1 cellular context compared by ENCODE assay signal in genomic region chr10:1050145-1050544, GRCh38.
TF ChIP-seq lines count a peak whose summit lies in the region.

No MANE protein-coding gene starts in this region.

TF ChIP-seq in K562, 482 proteins besides CTCF, POLR2A, EP300 and RAD21 (continued from another document):
- no peak for TF ChIP-seq STAT6 (CRISPR knock-in tag; IDR thresholded peaks at IDR 0.05)
- TF ChIP-seq BHLHE40 (IDR thresholded peaks at IDR 0.05; ENCODE audit: low read length) = 0 out of 2 replicates have a peak, but pooled peaks have one; percentile 5
- TF ChIP-seq RCOR1 (IDR thresholded peaks at IDR 0.05; ENCODE audit: borderline replicate concordance in 1 of 2, low read depth in 2 of 2, low read length in 2 of 2) = peak; percentile 99
- TF ChIP-seq BMI1 (IDR thresholded peaks at IDR 0.05; ENCODE audit: low read length) = no peak
- TF ChIP-seq ZNF124 (CRISPR knock-in tag; IDR thresholded peaks at IDR 0.05) = no peak
- TF ChIP-seq PATZ1 (CRISPR knock-in tag; IDR thresholded peaks at IDR 0.05; ENCODE audit: borderline replicate concordance) = no peak
- no peak for TF ChIP-seq CCAR2 (IDR thresholded peaks at IDR 0.05; ENCODE audit: low read depth, low read length)
- no peak for TF ChIP-seq PBX2 (CRISPR knock-in tag; IDR thresholded peaks at IDR 0.05; ENCODE audit: low read depth)
- TF ChIP-seq PBX2 (tag; conservative IDR thresholded peaks at IDR 0.05; ENCODE audit: low read depth) = peak; percentile 91
- TF ChIP-seq CUX1 (CRISPR knock-in tag; IDR thresholded peaks at IDR 0.05) = no peak
- TF ChIP-seq CBFA2T3 (IDR thresholded peaks at IDR 0.05) = peak; percentile 86
- TF ChIP-seq ZNF212 (CRISPR knock-in tag; IDR thresholded peaks at IDR 0.05) = no peak
- TF ChIP-seq SIN3A (IDR thresholded peaks at IDR 0.05; ENCODE audit: borderline replicate concordance in 2 of 2, control insufficient read depth in 1 of 2, low read depth in 2 of 2, low read length in 2 of 2) = peak in 1 of 2 experiments; percentile 47; a peak in 1 of 4 replicates
- peak; percentile 56; the same call in 1 of the 2 replicates for TF ChIP-seq ZBTB2 (IDR thresholded peaks at IDR 0.05)
- TF ChIP-seq PRMT5 (CRISPR knock-in tag; IDR thresholded peaks at IDR 0.05) = no peak
- peak; percentile 100 for TF ChIP-seq KDM1A (IDR thresholded peaks at IDR 0.05)
- TF ChIP-seq C11orf30 (IDR thresholded peaks at IDR 0.05; ENCODE audit: low read depth) = no peak
- TF ChIP-seq ZNF165 (CRISPR knock-in tag; IDR thresholded peaks at IDR 0.05; ENCODE audit: borderline replicate concordance) = no peak
- peak; percentile 38; the same call in 1 of the 2 replicates for TF ChIP-seq ZKSCAN8 (CRISPR knock-in tag; IDR thresholded peaks at IDR 0.05)
- TF ChIP-seq MXI1 (IDR thresholded peaks at IDR 0.05; ENCODE audit: low read depth, low read length) = 0 out of 2 replicates have a peak, but pooled peaks have one; percentile 44
- no peak for TF ChIP-seq PHF20 (IDR thresholded peaks at IDR 0.05; ENCODE audit: partially characterized antibody)
- TF ChIP-seq CBFA2T2 (conservative IDR thresholded peaks at IDR 0.05) = peak; percentile 64
- no peak for TF ChIP-seq FOS (IDR thresholded peaks at IDR 0.05; ENCODE audit: extremely low read depth, insufficient read length)
- TF ChIP-seq NONO (IDR thresholded peaks at IDR 0.05; ENCODE audit: low read depth in 2 of 2, low read length in 1 of 2) = no peak
- TF ChIP-seq DIDO1 (tag; IDR thresholded peaks at IDR 0.05; ENCODE audit: low read depth) = no peak
- TF ChIP-seq TEAD4 (IDR thresholded peaks at IDR 0.05; ENCODE audit: low read length) = peak; percentile 73
- no peak for TF ChIP-seq TEAD4 (CRISPR knock-in tag; IDR thresholded peaks at IDR 0.05; ENCODE audit: borderline replicate concordance)
- no peak for TF ChIP-seq FOXO4 (CRISPR knock-in tag; IDR thresholded peaks at IDR 0.05)
- TF ChIP-seq MTA2 (IDR thresholded peaks at IDR 0.05; ENCODE audit: low read depth) = peak; percentile 58
